ENCODE assay signal across 22 cellular contexts in the genomic region with DNA sequence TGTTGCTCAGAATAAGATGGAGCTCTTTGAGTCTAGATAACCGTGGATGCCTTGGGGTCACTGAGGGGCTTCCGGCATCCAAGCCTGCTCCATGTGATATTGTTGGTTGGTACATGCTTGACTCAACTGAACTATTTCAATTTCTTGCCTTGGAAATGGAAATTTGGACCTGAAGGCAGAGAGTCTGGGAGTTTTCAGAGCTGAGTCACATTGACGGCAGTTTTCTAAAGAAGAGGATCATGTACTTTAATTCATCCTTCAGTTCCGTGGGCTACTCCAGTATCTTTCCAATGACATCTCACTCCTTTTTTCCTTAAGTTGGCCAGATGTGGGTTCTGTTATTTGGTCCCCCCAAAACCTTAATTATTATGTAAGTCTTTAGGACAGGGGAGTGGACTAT.
DNase-seq lines count a peak whose midpoint lies in the region; ATAC-seq, FAIRE-seq and TF ChIP-seq lines count a peak whose summit lies in the region.
"Had no signal": no experiment of that assay in that cellular context is flagged by ENCODE, and none has a peak within 500 bp of the region (broad histone marks: within the 10 kb centered on the region; RNA-seq: fewer than 3 reads in every experiment).

No MANE protein-coding gene starts in this region.

- H3K9me3 Mint-ChIP-seq in GM23338 = no peaks in the 10 kb centered on the region
- H3K9me3 Mint-ChIP-seq: CD4-positive, alpha-beta T cell; HFFc6 had no signal

- H3K79me2 ChIP-seq in GM23338 (replicated peaks; ENCODE audit: insufficient read depth) = no peaks in the 10 kb centered on the region
- H3K79me2 ChIP-seq in osteoblast (ENCODE audit: insufficient read depth, low read length) = no peaks in the 10 kb centered on the region
- no peaks in the 10 kb centered on the region for H3K79me2 ChIP-seq in PC-9 (ENCODE audit: low read depth)

- FAIRE-seq in urothelium cell line (lab: Jason Lieb, UNC) = no peak
- FAIRE-seq: GM12892, GM18507, HTR-8/SVneo had no signal

- no peak for ATAC-seq in GM23338
- no peak for ATAC-seq in GM21737 (IDR thresholded peaks at IDR 0.05; ENCODE audit: unreplicated experiment)
- no peak for ATAC-seq in HG02678 (IDR thresholded peaks at IDR 0.05; ENCODE audit: unreplicated experiment)
- ATAC-seq: HCT116 had no signal

- POLR2A ChIA-PET in PC-9 (lab: Charles Lee; ENCODE audit: unreplicated experiment) = no interaction called here

- no peak overlapping the region for H3K4me3 ChIP-seq in GM23338
- H3K4me3 ChIP-seq in osteoblast (ENCODE audit: insufficient read depth, low read length) = no peak overlapping the region
- H3K4me3 ChIP-seq in PC-9 = no peak overlapping the region

- peaks cover 3% of the 10 kb centered on the region for H3K27me3 Mint-ChIP-seq in GM23338 (ENCODE audit: insufficient read depth, low read depth, poor library complexity)

- H3K36me3 ChIP-seq in GM23338 (ENCODE audit: insufficient read depth) = no peaks in the 10 kb centered on the region
- H3K36me3 ChIP-seq in osteoblast (ENCODE audit: insufficient read depth, low read length) = no peaks in the 10 kb centered on the region
- no peaks in the 10 kb centered on the region for H3K36me3 ChIP-seq in PC-9 (ENCODE audit: low read depth)

- no peaks in the 10 kb centered on the region for H3K9me2 ChIP-seq in GM23338 (ENCODE audit: insufficient read depth)
- H3K9me2 ChIP-seq in PC-9 (ENCODE audit: insufficient read depth) = no peaks in the 10 kb centered on the region

- CTCF ChIA-PET in PC-9 (lab: Charles Lee) = interaction anchor here (0.5 kb wide), 1 partner anchor 106 kb away, joined by 6 read pairs; no protein-coding TSS in a partner anchor

- no peak overlapping the region for H3K27ac ChIP-seq in GM23338 (ENCODE audit: low read depth)
- H3K27ac ChIP-seq in osteoblast (ENCODE audit: low read depth, low read length) = no peak overlapping the region
- H3K27ac ChIP-seq in PC-9 = no peak overlapping the region
- H3K27ac ChIP-seq: C4-2B had no signal

- 0 out of 2 replicates have a peak overlapping the region, but pooled peaks have one; percentile 29 for H2AFZ ChIP-seq in GM23338
- H2AFZ ChIP-seq in osteoblast (ENCODE audit: low read length) = no peak overlapping the region
- no peak overlapping the region for H2AFZ ChIP-seq in PC-9

- no peak overlapping the region for H3K27ac Mint-ChIP-seq in GM23338
- H3K27ac Mint-ChIP-seq: CD4-positive, alpha-beta T cell; HFFc6; IgD-negative memory B cell had no signal

- no peaks in the 10 kb centered on the region for H4K20me1 ChIP-seq in GM23338 (replicated peaks; ENCODE audit: insufficient read depth)
- H4K20me1 ChIP-seq in osteoblast (ENCODE audit: insufficient read depth, low read length) = no peaks in the 10 kb centered on the region
- no peaks in the 10 kb centered on the region for H4K20me1 ChIP-seq in PC-9 (ENCODE audit: insufficient read depth)

- no peak overlapping the region for H3K4me3 Mint-ChIP-seq in GM23338
- H3K4me3 Mint-ChIP-seq: CD4-positive, alpha-beta T cell; IgD-negative memory B cell had no signal

- DNase-seq in GM23338 (ENCODE audit: low spot score) = no peak
- peak; percentile 52 for DNase-seq in astrocyte of the hippocampus (ENCODE audit: low read depth, low spot score)
- peak; percentile 39 for DNase-seq in osteoblast (ENCODE audit: insufficient read length, low spot score, missing footprints)
- DNase-seq in urothelium cell line (ENCODE audit: low spot score) = no peak
- DNase-seq in PC-9 = no peak
- DNase-seq: AML-193; CD4-positive, alpha-beta T cell; DMS153; DMS79; GDM1; GOT3; H7; HFFc6; KBM-7 had no signal

- no peak for TF ChIP-seq CTCF in GM23338 (conservative IDR thresholded peaks at IDR 0.05; ENCODE audit: low read depth in 2 of 2)
- TF ChIP-seq CTCF in osteoblast (IDR thresholded peaks at IDR 0.05; ENCODE audit: extremely low read depth, low read depth, low read length) = no peak
- TF ChIP-seq CTCF in PC-9 (conservative IDR thresholded peaks at IDR 0.05) = no peak

- H3K4me2 ChIP-seq in GM23338 (no peak overlapping the region), osteoblast (ENCODE audit: insufficient read depth, low read length) (no peak overlapping the region), PC-9 (no peak overlapping the region)

- H3K4me1 ChIP-seq in GM23338 (ENCODE audit: insufficient read depth) (peaks cover 15% of the 10 kb centered on the region), osteoblast (ENCODE audit: insufficient read depth, low read length) (peaks cover 3% of the 10 kb centered on the region), PC-9 (replicated peaks; ENCODE audit: insufficient read depth) (no peaks in the 10 kb centered on the region)

- no peaks in the 10 kb centered on the region for H3K36me3 Mint-ChIP-seq in GM23338 (ENCODE audit: low read depth)
- H3K36me3 Mint-ChIP-seq: IgD-negative memory B cell had no signal

- H3K9me3 ChIP-seq in osteoblast (ENCODE audit: low read depth, low read length) = no peaks in the 10 kb centered on the region
- no peaks in the 10 kb centered on the region for H3K9me3 ChIP-seq in PC-9 (ENCODE audit: insufficient read depth, low read depth)

- H3F3A ChIP-seq in GM23338 (replicated peaks; ENCODE audit: low read depth) (no peaks in the 10 kb centered on the region), PC-9 (ENCODE audit: insufficient read depth, low read depth) (no peaks in the 10 kb centered on the region)

- intact Hi-C loops in PC-9 (cut with micrococcal nuclease; ENCODE audit: unreplicated experiment) = no loop called here

- peaks cover 14% of the 10 kb centered on the region for H3K4me1 Mint-ChIP-seq in GM23338

- H3K27me3 ChIP-seq in GM23338 (ENCODE audit: insufficient read depth) (no peaks in the 10 kb centered on the region), osteoblast (ENCODE audit: insufficient read depth, low read length) (no peaks in the 10 kb centered on the region), PC-9 (ENCODE audit: insufficient read depth, low read depth) (no peaks in the 10 kb centered on the region)

- no TSS peak for BruUV-seq in PC-9 (replicated peaks; lab: Mats Ljungman, UMichigan)

TF ChIP-seq in GM23338, 12 proteins besides CTCF, POLR2A, EP300 and RAD21:
- TF ChIP-seq, protein P1, sequence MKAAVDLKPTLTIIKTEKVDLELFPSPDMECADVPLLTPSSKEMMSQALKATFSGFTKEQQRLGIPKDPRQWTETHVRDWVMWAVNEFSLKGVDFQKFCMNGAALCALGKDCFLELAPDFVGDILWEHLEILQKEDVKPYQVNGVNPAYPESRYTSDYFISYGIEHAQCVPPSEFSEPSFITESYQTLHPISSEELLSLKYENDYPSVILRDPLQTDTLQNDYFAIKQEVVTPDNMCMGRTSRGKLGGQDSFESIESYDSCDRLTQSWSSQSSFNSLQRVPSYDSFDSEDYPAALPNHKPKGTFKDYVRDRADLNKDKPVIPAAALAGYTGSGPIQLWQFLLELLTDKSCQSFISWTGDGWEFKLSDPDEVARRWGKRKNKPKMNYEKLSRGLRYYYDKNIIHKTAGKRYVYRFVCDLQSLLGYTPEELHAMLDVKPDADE (IDR thresholded peaks at IDR 0.05) = no peak
- TF ChIP-seq POLR2AphosphoS5 (IDR thresholded peaks at IDR 0.05; ENCODE audit: low read depth) (no peak), ZNF114 (CRISPR knock-in tag; IDR thresholded peaks at IDR 0.05) (no peak), ZNF331 (CRISPR knock-in tag; IDR thresholded peaks at IDR 0.05; ENCODE audit: low read depth) (no peak)

Comparison
In these comparisons a context has a peak if more than half of its experiments do, and no peak if none do; other contexts are left out.
1. DNase-seq: peak in astrocyte of the hippocampus (single experiment) and osteoblast (single experiment); none in GM23338 (single experiment), urothelium cell line (single experiment) and PC-9 (0 of 2).